In genomic region chrX:49192722-49193328, GRCh38 we compare ENCODE assay signal across 8 cellular contexts. TPM values are rescaled to one million over a fixed set of nuclear protein-coding genes. Genes with fewer than 3 reads are reported as not detected.
A peak's percentile ranks its signal among the peaks of the same experiment; 100 is the strongest.
DNase-seq lines count a peak whose midpoint lies in the region; ATAC-seq, FAIRE-seq and TF ChIP-seq lines count a peak whose summit lies in the region.

No MANE protein-coding gene starts in this region.

- no peak for ATAC-seq in activated CD8-positive, alpha-beta memory T cell treated with anti-CD3 and anti-CD28 coated beads, Interleukin-2, amount 10 ng/mL, durations not matched to agents 7 days and 5 days
- ATAC-seq in mucosa of descending colon = no peak

- FAIRE-seq in GM12892 (lab: Jason Lieb, UNC) = no peak

- no peaks in the 10 kb centered on the region for H3K36me3 ChIP-seq in mucosa of descending colon (ENCODE audit: low read depth)

- peaks cover 1% of the 10 kb centered on the region for H3K36me3 Mint-ChIP-seq in activated CD8-positive, alpha-beta memory T cell treated with anti-CD3 and anti-CD28 coated beads, Interleukin-2, amount 10 ng/mL, durations not matched to agents 7 days and 5 days

- H3K9me3 ChIP-seq in mucosa of descending colon = no peaks in the 10 kb centered on the region

- DNase-seq in activated CD8-positive, alpha-beta memory T cell treated with anti-CD3 and anti-CD28 coated beads, Interleukin-2, amount 10 ng/mL, durations not matched to agents 7 days and 5 days = peak; percentile 53
- DNase-seq in activated CD8-positive, alpha-beta memory T cell treated with anti-CD3 and anti-CD28 coated beads, Interleukin-2, amount 50 U/mL, for 4 hours = no peak
- DNase-seq in NCI-H1694 (lab: John Stamatoyannopoulos, UW) (peak; percentile 16), astrocyte of the cerebellum (ENCODE audit: low read depth) (no peak), mucosa of descending colon (peak in 1 of 3 donors; percentile 55), ecto neural progenitor cell (ENCODE audit: low spot score) (no peak), putamen (ENCODE audit: low spot score) (no peak), GM12892 (ENCODE audit: insufficient read length) (no peak)

- peak overlapping the region; percentile 50 for H3K4me3 Mint-ChIP-seq in activated CD8-positive, alpha-beta memory T cell treated with anti-CD3 and anti-CD28 coated beads, Interleukin-2, amount 10 ng/mL, durations not matched to agents 7 days and 5 days

- no peaks in the 10 kb centered on the region for H3K4me1 ChIP-seq in mucosa of descending colon (ENCODE audit: low read depth)

- peak overlapping the region; percentile 63 for H3K27ac Mint-ChIP-seq in activated CD8-positive, alpha-beta memory T cell treated with anti-CD3 and anti-CD28 coated beads, Interleukin-2, amount 10 ng/mL, durations not matched to agents 7 days and 5 days

- no peaks in the 10 kb centered on the region for H3K9me3 Mint-ChIP-seq in activated CD8-positive, alpha-beta memory T cell treated with anti-CD3 and anti-CD28 coated beads, Interleukin-2, amount 10 ng/mL, durations not matched to agents 7 days and 5 days (ENCODE audit: low read depth)

- no peak overlapping the region for H3K4me3 ChIP-seq in astrocyte of the cerebellum (ENCODE audit: low read depth, low read length)
- H3K4me3 ChIP-seq in mucosa of descending colon = no peak overlapping the region

- in situ Hi-C loops in astrocyte of the cerebellum (cut with HindIII; ENCODE audit: low sequenced_read_pairs) = no loop called here

- TF ChIP-seq POLR2A in GM12892 (IDR thresholded peaks at IDR 0.05; ENCODE audit: low read depth, low read length) = no peak

- H3K4me1 Mint-ChIP-seq in activated CD8-positive, alpha-beta memory T cell treated with anti-CD3 and anti-CD28 coated beads, Interleukin-2, amount 10 ng/mL, durations not matched to agents 7 days and 5 days = peaks cover 31% of the 10 kb centered on the region

- intact Hi-C loops in mucosa of descending colon (cut with DNase I, micrococcal nuclease) = no loop called here

- TF ChIP-seq CTCF in astrocyte of the cerebellum (IDR thresholded peaks at IDR 0.05; ENCODE audit: low read depth, low read length, missing control alignments) = peak; percentile 68
- TF ChIP-seq CTCF in mucosa of descending colon (IDR thresholded peaks at IDR 0.05) = peak; percentile 20

- CTCF ChIA-PET in activated CD8-positive, alpha-beta memory T cell treated with anti-CD3 and anti-CD28 coated beads, Interleukin-2, amount 10 ng/mL, durations not matched to agents 7 days and 5 days (lab: Charles Lee) = interaction anchor here (0.6 to 4.5 kb wide), 24 partner anchors 8 to 730 kb away, joined by 3 to 31 read pairs (median 4); partner anchors contain the start of genes CCDC22, PLP2 and SYP

- no peaks in the 10 kb centered on the region for H3K27me3 Mint-ChIP-seq in activated CD8-positive, alpha-beta memory T cell treated with anti-CD3 and anti-CD28 coated beads, Interleukin-2, amount 10 ng/mL, durations not matched to agents 7 days and 5 days

RNA-seq across cellular contexts. Expression of gene PRICKLE3, which starts 6.7 kb away (rescaled TPM):
- total RNA-seq in activated CD8-positive, alpha-beta memory T cell treated with anti-CD3 and anti-CD28 coated beads, Interleukin-2, amount 10 ng/mL, durations not matched to agents 7 days and 5 days = 10 to 100 TPM; 21.1 to 24.7 TPM
- 10 to 100 TPM; 12.5 to 15.6 (median 13.0) TPM for total RNA-seq in mucosa of descending colon
- 9.1 TPM for polyA plus RNA-seq in GM12892 (2012; ENCODE audit: missing spikeins)

RNA-seq across cellular contexts. Expression of gene SYP, which starts 7.2 kb away (rescaled TPM):
- total RNA-seq in activated CD8-positive, alpha-beta memory T cell treated with anti-CD3 and anti-CD28 coated beads, Interleukin-2, amount 10 ng/mL, durations not matched to agents 7 days and 5 days = 1 to 10 TPM; 1.9 to 3.9 TPM
- 10 to 100 TPM in 2 of 3 donors, 1 to 10 TPM in 1; 4.9 to 14.5 (median 12.2) TPM for total RNA-seq in mucosa of descending colon
- 1.2 TPM for polyA plus RNA-seq in GM12892 (2012; ENCODE audit: missing spikeins)

RNA-seq across cellular contexts. Expression of gene PLP2, which starts 21.1 kb away (rescaled TPM):
- 10 to 100 TPM; 21.9 to 44.7 TPM for total RNA-seq in activated CD8-positive, alpha-beta memory T cell treated with anti-CD3 and anti-CD28 coated beads, Interleukin-2, amount 10 ng/mL, durations not matched to agents 7 days and 5 days
- total RNA-seq in mucosa of descending colon = 100 to 1,000 TPM in 2 of 3 donors, 10 to 100 TPM in 1; 96.1 to 152 (median 137) TPM
- polyA plus RNA-seq in GM12892 (2012; ENCODE audit: missing spikeins) = 38.2 TPM

RNA-seq across cellular contexts. Expression of gene MAGIX, which starts 30.3 kb away (rescaled TPM):
- total RNA-seq in activated CD8-positive, alpha-beta memory T cell treated with anti-CD3 and anti-CD28 coated beads, Interleukin-2, amount 10 ng/mL, durations not matched to agents 7 days and 5 days = 1 to 10 TPM; 1.1 to 2.0 TPM
- total RNA-seq in mucosa of descending colon = 10 to 100 TPM in 2 of 3 donors, 1 to 10 TPM in 1; 9.5 to 16.8 (median 15.6) TPM
- polyA plus RNA-seq in GM12892 (2012; ENCODE audit: missing spikeins) = 0.19 TPM

RNA-seq across cellular contexts. Expression of gene CACNA1F, which starts 40.3 kb away (rescaled TPM):
- total RNA-seq in activated CD8-positive, alpha-beta memory T cell treated with anti-CD3 and anti-CD28 coated beads, Interleukin-2, amount 10 ng/mL, durations not matched to agents 7 days and 5 days = 1 to 10 TPM in 1 of 2 experiments, under 1 TPM in 1; 0.19 to 1.3 TPM
- total RNA-seq in mucosa of descending colon = 1 to 10 TPM in 2 of 3 donors, under 1 TPM in 1; 0.70 to 3.0 (median 1.7) TPM
- 0.17 TPM for polyA plus RNA-seq in GM12892 (2012; ENCODE audit: missing spikeins)

Comparison
In these comparisons a context has a peak if more than half of its experiments do, and no peak if none do; other contexts are left out.
1. DNase-seq: peak in activated CD8-positive, alpha-beta memory T cell treated with anti-CD3 and anti-CD28 coated beads, Interleukin-2, amount 10 ng/mL, durations not matched to agents 7 days and 5 days (single experiment) and NCI-H1694 (single experiment); none in activated CD8-positive, alpha-beta memory T cell treated with anti-CD3 and anti-CD28 coated beads, Interleukin-2, amount 50 U/mL, for 4 hours (single experiment), astrocyte of the cerebellum (single experiment), ecto neural progenitor cell (single experiment), putamen (single experiment) and GM12892 (single experiment).